ENCODE assay signal across 14 cellular contexts in genomic region chr5:54526604-54527359, GRCh38. TPM values are rescaled to one million over a fixed set of nuclear protein-coding genes. Genes with fewer than 3 reads are reported as not detected.
DNase-seq lines count a peak whose midpoint lies in the region; ATAC-seq and TF ChIP-seq lines count a peak whose summit lies in the region.
"Had no signal": no experiment of that assay in that cellular context is flagged by ENCODE, and none has a peak within 500 bp of the region (broad histone marks: within the 10 kb centered on the region; RNA-seq: fewer than 3 reads in every experiment).

No MANE protein-coding gene starts in this region.

- H3K27me3 Mint-ChIP-seq in type B pancreatic cell, result no peaks in the 10 kb centered on the region
- H3K27me3 Mint-ChIP-seq: CD4-positive, alpha-beta T cell; IgD-negative memory B cell had no signal

- H3K4me2 ChIP-seq in Loucy (ENCODE audit: low read depth, low read length, poor library complexity, severe bottlenecking), result peak overlapping the region; percentile 22

- H3K4me3 ChIP-seq in Loucy (ENCODE audit: low read length, poor library complexity, severe bottlenecking) (no peak overlapping the region), thoracic aorta (peak overlapping the region; percentile 91)

- H3K27ac ChIP-seq in thoracic aorta, result peak overlapping the region; percentile 94 to 95
- H3K27ac ChIP-seq: RWPE1 had no signal

- peaks cover 31% of the 10 kb centered on the region for H3K4me1 Mint-ChIP-seq in type B pancreatic cell (ENCODE audit: unreplicated experiment)

- H3K36me3 ChIP-seq in Loucy (ENCODE audit: insufficient read depth, low read length) (no peaks in the 10 kb centered on the region), thoracic aorta (no peaks in the 10 kb centered on the region)

- in situ Hi-C loops in G401 (cut with HindIII; ENCODE audit: low sequenced_read_pairs), result no loop called here

- no peak overlapping the region for H3K4me3 Mint-ChIP-seq in type B pancreatic cell
- H3K4me3 Mint-ChIP-seq: CD4-positive, alpha-beta T cell; IgD-negative memory B cell had no signal

- DNase-seq in G401 (ENCODE audit: low spot score), result peak; percentile 30
- DNase-seq in left lobe of liver (ENCODE audit: low spot score), result no peak
- DNase-seq in thoracic aorta (ENCODE audit: low spot score), result no peak
- no peak for DNase-seq in GM10266 (ENCODE audit: extremely low spot score)
- DNase-seq in type B pancreatic cell (ENCODE audit: extremely low spot score, unreplicated experiment), result no peak
- DNase-seq: BE2C; CD4-positive, alpha-beta T cell; NCI-H187; NCI-H526 treated with DMSO at 0.1 percent for 48 hours; OCI-M1 had no signal

- no peaks in the 10 kb centered on the region for H4K20me1 ChIP-seq in Loucy (ENCODE audit: insufficient read depth, low read length, poor library complexity, severe bottlenecking)

- H3K79me2 ChIP-seq in Loucy (ENCODE audit: insufficient read depth, low read length), result peaks cover 25% of the 10 kb centered on the region; the same call in 1 of the 2 replicates

- H2AFZ ChIP-seq in Loucy (ENCODE audit: low read length), result no peak overlapping the region

- H3K9me3 Mint-ChIP-seq in type B pancreatic cell, result no peaks in the 10 kb centered on the region
- H3K9me3 Mint-ChIP-seq: CD4-positive, alpha-beta T cell; IgD-negative memory B cell had no signal

- peaks cover 37% of the 10 kb centered on the region for H3K4me1 ChIP-seq in Loucy (ENCODE audit: insufficient read depth, low read length, poor library complexity, severe bottlenecking)
- H3K4me1 ChIP-seq in thoracic aorta (ENCODE audit: control insufficient read depth in 1 of 2, low read depth in 2 of 2), result peaks cover 52 to 97% of the 10 kb centered on the region in 2 donors

- TF ChIP-seq CTCF in Loucy (conservative IDR thresholded peaks at IDR 0.05; ENCODE audit: low read length) (no peak), thoracic aorta (IDR thresholded peaks at IDR 0.05) (no peak), GM10266 (IDR thresholded peaks at IDR 0.05; ENCODE audit: control insufficient read depth, insufficient read depth, low read depth, missing control alignments) (no peak), type B pancreatic cell (conservative IDR thresholded peaks at IDR 0.05) (no peak)

- H3K9me2 ChIP-seq in Loucy (replicated peaks; ENCODE audit: low read depth, low read length), result no peaks in the 10 kb centered on the region

- no peak overlapping the region for H3K27ac Mint-ChIP-seq in type B pancreatic cell
- H3K27ac Mint-ChIP-seq: CD4-positive, alpha-beta T cell had no signal

- no peak overlapping the region for H3K9ac ChIP-seq in Loucy (ENCODE audit: low read depth, low read length, poor library complexity, severe bottlenecking)

- ATAC-seq in left lobe of liver (peak; percentile 15), thoracic aorta (ENCODE audit: insufficient number of reproducible peaks, low FRiP score, low read depth) (no peak), HG03025 (IDR thresholded peaks at IDR 0.05; ENCODE audit: low FRiP score, unreplicated experiment) (no peak)

- H3K36me3 Mint-ChIP-seq in type B pancreatic cell, result peaks cover 15% of the 10 kb centered on the region

- no peaks in the 10 kb centered on the region for H3K9me3 ChIP-seq in Loucy (ENCODE audit: insufficient read depth, low read depth, low read length)
- no peaks in the 10 kb centered on the region for H3K9me3 ChIP-seq in thoracic aorta
- H3K9me3 ChIP-seq: BE2C had no signal

- H3K27me3 ChIP-seq in Loucy (ENCODE audit: insufficient read depth, low read length, poor library complexity, severe bottlenecking) (no peaks in the 10 kb centered on the region), thoracic aorta (replicated peaks; ENCODE audit: insufficient read depth) (no peaks in the 10 kb centered on the region)
- H3K27me3 ChIP-seq: BE2C had no signal

- no peaks in the 10 kb centered on the region for H3F3A ChIP-seq in Loucy (ENCODE audit: low read depth)

RNA-seq across cellular contexts. Expression of gene SNX18, which starts 9.2 kb away (rescaled TPM):
- 10.9 and 17.4 TPM in 2 replicates for total RNA-seq in G401 (2014; rRNA removed; shearing (Covaris generic))
- total RNA-seq in left lobe of liver (22.3 TPM), thoracic aorta (100 to 1,000 TPM; 174 to 269 TPM), type B pancreatic cell (ENCODE audit: low replicate concordance) (23.6 and 27.1 TPM in 2 replicates)
